Comparison of ENCODE assay signal across 19 cellular contexts in genomic region chr15:27873039-27873438, GRCh38.
"Had no signal": no experiment of that assay in that cellular context is flagged by ENCODE, and none has a peak within 500 bp of the region (broad histone marks: within the 10 kb centered on the region; RNA-seq: fewer than 3 reads in every experiment).

No MANE protein-coding gene starts in this region.

- DNase-seq: dermis blood vessel endothelial cell; dorsolateral prefrontal cortex; effector CD4-positive, alpha-beta T cell; effector memory CD8-positive, alpha-beta T cell; endodermal cell; erythroblast; foreskin keratinocyte; hypothalamus; left cardiac atrium; left lung; lower lobe of right lung; mesenchymal stem cell; mucosa of descending colon; naive B cell had no signal

- H3K9me3 ChIP-seq: gastroesophageal sphincter, heart left ventricle, left lung, lower lobe of right lung had no signal

- H3K27ac ChIP-seq: coronary artery, dorsolateral prefrontal cortex, epithelial cell of prostate, foreskin keratinocyte, gastroesophageal sphincter, heart left ventricle, hepatocyte, left lung, lower lobe of right lung had no signal

- H3K27me3 ChIP-seq: dorsolateral prefrontal cortex, foreskin keratinocyte, gastroesophageal sphincter, heart left ventricle, hepatocyte, left lung had no signal

- H3K36me3 ChIP-seq: gastroesophageal sphincter, heart left ventricle, left lung, lower lobe of right lung had no signal

- H3K4me1 ChIP-seq: foreskin keratinocyte, gastroesophageal sphincter, heart left ventricle, left lung, lower lobe of right lung had no signal

- H3K4me3 ChIP-seq: coronary artery, dorsolateral prefrontal cortex, gastroesophageal sphincter, heart left ventricle, hepatocyte, left lung, lower lobe of right lung, mucosa of descending colon had no signal
